In genomic region chr12:45050331-45050750, GRCh38 we compare ENCODE assay signal across 12 cellular contexts. TPM values are rescaled to one million over a fixed set of nuclear protein-coding genes. Genes with fewer than 3 reads are reported as not detected.
DNase-seq lines count a peak whose midpoint lies in the region; ATAC-seq and TF ChIP-seq lines count a peak whose summit lies in the region.
"Had no signal": no experiment of that assay in that cellular context is flagged by ENCODE, and none has a peak within 500 bp of the region (broad histone marks: within the 10 kb centered on the region; RNA-seq: fewer than 3 reads in every experiment).

No MANE protein-coding gene starts in this region.

- DNase-seq in GM06990 (ENCODE audit: extremely low read depth, insufficient read length) (peak; percentile 13), SJSA1 (ENCODE audit: low read depth in 1 of 2, low spot score in 2 of 2) (no peak), hepatocyte (ENCODE audit: low spot score) (no peak), progenitor cell of endocrine pancreas (ENCODE audit: low spot score, unreplicated experiment) (no peak), Kasumi-1 (lab: John Stamatoyannopoulos, UW) (no peak), D341Med (ENCODE audit: low spot score) (no peak)
- DNase-seq in stimulated activated CD4-positive, alpha-beta T cell treated with anti-CD3 and anti-CD28 coated beads, Interleukin-12 subunit alpha, Interleukin-12 subunit beta, amount 100 ng/mL, for 4 hours, result no peak
- DNase-seq: activated CD8-positive, alpha-beta memory T cell treated with anti-CD3 and anti-CD28 coated beads, Interleukin-2, amount 50 U/mL, for 4 hours; CD4-positive, alpha-beta memory T cell; spleen had no signal

- H3K9me3 ChIP-seq in SJSA1 (replicated peaks), result no peaks in the 10 kb centered on the region; the same call in 1 of the 2 replicates
- no peaks in the 10 kb centered on the region for H3K9me3 ChIP-seq in hepatocyte (ENCODE audit: low read depth)
- H3K9me3 ChIP-seq: spleen had no signal

- 4% methylated on average over 20 of the region's 38 CpGs for WGBS in hepatocyte (ENCODE audit: low lambda C conversion rate, missing lambda C conversion rate)

- H3K4me3 Mint-ChIP-seq in progenitor cell of endocrine pancreas (ENCODE audit: low read depth), result peak overlapping the region; percentile 79
- H3K4me3 Mint-ChIP-seq: T-helper 2 cell treated with Interferon-gamma antibody and Interleukin-4, amounts not matched to agents 5 μg/mL and 100 μg/mL, for 36 hours had no signal

- H4K20me1 ChIP-seq in hepatocyte (ENCODE audit: insufficient read depth, poor library complexity, severe bottlenecking), result no peaks in the 10 kb centered on the region

- TF ChIP-seq CTCF in GM06990 (IDR thresholded peaks at IDR 0.05; ENCODE audit: insufficient read depth, low read length, poor library complexity, severe bottlenecking) (no peak), hepatocyte (IDR thresholded peaks at IDR 0.05; ENCODE audit: poor library complexity) (no peak), progenitor cell of endocrine pancreas (IDR thresholded peaks at IDR 0.05; ENCODE audit: unreplicated experiment) (no peak)

- H3K27ac ChIP-seq in SJSA1 (no peak overlapping the region), hepatocyte (no peak overlapping the region)
- H3K27ac ChIP-seq: spleen had no signal

- H3K4me3 ChIP-seq in GM06990 (replicated peaks; ENCODE audit: low read depth, low read length), result no peak overlapping the region
- H3K4me3 ChIP-seq in SJSA1, result peak overlapping the region; percentile 30
- H3K4me3 ChIP-seq in hepatocyte, result peak overlapping the region; percentile 15

- peaks cover 77% of the 10 kb centered on the region for H3K27me3 Mint-ChIP-seq in progenitor cell of endocrine pancreas

- no peak overlapping the region for H3K27ac Mint-ChIP-seq in progenitor cell of endocrine pancreas
- H3K27ac Mint-ChIP-seq: CD4-positive, alpha-beta memory T cell; T-helper 2 cell treated with Interferon-gamma antibody and Interleukin-4, amounts not matched to agents 5 μg/mL and 100 μg/mL, for 36 hours had no signal

- peak overlapping the region; percentile 29 for H2AFZ ChIP-seq in hepatocyte

- H3K4me1 ChIP-seq in SJSA1 (replicated peaks) (peaks cover 15% of the 10 kb centered on the region), hepatocyte (ENCODE audit: insufficient read depth) (peaks cover 6% of the 10 kb centered on the region)

- peaks cover 5% of the 10 kb centered on the region for H3K4me1 Mint-ChIP-seq in progenitor cell of endocrine pancreas (ENCODE audit: low read depth)

- no peak for ATAC-seq in GM21529 (IDR thresholded peaks at IDR 0.05; ENCODE audit: unreplicated experiment)

- no peaks in the 10 kb centered on the region for H3K79me2 ChIP-seq in hepatocyte

- no peaks in the 10 kb centered on the region for H3K9me3 Mint-ChIP-seq in progenitor cell of endocrine pancreas (ENCODE audit: low read depth)
- H3K9me3 Mint-ChIP-seq: T-helper 2 cell treated with Interferon-gamma antibody and Interleukin-4, amounts not matched to agents 5 μg/mL and 100 μg/mL, for 36 hours had no signal

- H3K27me3 ChIP-seq in GM06990 (replicated peaks; ENCODE audit: control insufficient read depth, insufficient read depth, low read length) (no peaks in the 10 kb centered on the region; the same call in none of the 2 replicates), SJSA1 (replicated peaks) (peaks cover 73% of the 10 kb centered on the region), hepatocyte (peaks cover 93% of the 10 kb centered on the region)

- H3K4me2 ChIP-seq in hepatocyte, result peak overlapping the region; percentile 85

- H3K9me2 ChIP-seq in hepatocyte (replicated peaks; ENCODE audit: insufficient read depth), result no peaks in the 10 kb centered on the region

- H3K36me3 ChIP-seq in GM06990 (ENCODE audit: control insufficient read depth, insufficient read depth, low read length) (no peaks in the 10 kb centered on the region), SJSA1 (no peaks in the 10 kb centered on the region), hepatocyte (replicated peaks; ENCODE audit: insufficient read depth, low read depth) (no peaks in the 10 kb centered on the region)
- H3K36me3 ChIP-seq: spleen had no signal

- no peaks in the 10 kb centered on the region for H3K36me3 Mint-ChIP-seq in progenitor cell of endocrine pancreas (ENCODE audit: insufficient read depth)
- H3K36me3 Mint-ChIP-seq: CD4-positive, alpha-beta memory T cell had no signal

RNA-seq across cellular contexts. Expression of gene DBX2, which starts 0.6 kb away (rescaled TPM):
- not detected in 2 replicates for total RNA-seq in SJSA1 (2014; rRNA removed; shearing (Covaris generic))
- total RNA-seq in hepatocyte (not detected in 2 replicates), progenitor cell of endocrine pancreas (not detected in 2 replicates)
- not detected in 2 replicates for polyA plus RNA-seq in hepatocyte
- total RNA-seq: CD4-positive, alpha-beta memory T cell; spleen had no signal
- polyA plus RNA-seq: CD4-positive, alpha-beta memory T cell; spleen had no signal
